In the genomic region with DNA sequence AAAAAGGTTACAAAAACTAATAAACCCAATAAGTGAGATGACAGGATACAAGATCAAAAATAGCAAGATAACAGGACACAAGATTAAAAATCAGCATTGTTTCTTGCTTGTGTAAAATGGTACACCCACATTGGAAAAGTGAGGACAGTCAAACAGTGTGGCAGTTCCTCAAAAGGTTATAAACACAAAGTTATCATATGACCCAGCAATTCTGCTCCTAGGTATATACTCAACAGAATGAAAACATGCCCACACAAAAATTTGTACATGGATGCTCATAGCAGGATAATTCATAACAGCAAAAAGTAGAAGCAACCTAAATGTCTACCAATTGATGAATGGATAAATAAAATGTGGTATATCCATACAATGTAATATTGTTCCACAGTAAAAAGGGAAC, we compare ENCODE assay signal across 21 cellular contexts.
DNase-seq lines count a peak whose midpoint lies in the region; ATAC-seq, FAIRE-seq and TF ChIP-seq lines count a peak whose summit lies in the region.
"Had no signal": no experiment of that assay in that cellular context is flagged by ENCODE, and none has a peak within 500 bp of the region (broad histone marks: within the 10 kb centered on the region; RNA-seq: fewer than 3 reads in every experiment).

No MANE protein-coding gene starts in this region.

- in situ Hi-C loops in GM12878 (cut with MboI), result no loop called here

- H3K79me2 ChIP-seq in GM12878 (ENCODE audit: control insufficient read depth, insufficient read depth, low read length), result no peaks in the 10 kb centered on the region; the same call in 1 of the 2 replicates

- H2AFZ ChIP-seq in GM12878 (ENCODE audit: control insufficient read depth, low read depth, low read length), result no peak overlapping the region
- H2AFZ ChIP-seq: GM23338 had no signal

- peaks cover 11% of the 10 kb centered on the region for H3K9me3 ChIP-seq in GM12878 (replicated peaks; ENCODE audit: control insufficient read depth, insufficient read depth, low read length)
- H3K9me3 ChIP-seq: BE2C, HAP-1 had no signal

- H3K9ac ChIP-seq in GM12878 (ENCODE audit: control insufficient read depth, insufficient read depth, low read length), result no peak overlapping the region
- H3K9ac ChIP-seq: BLaER1 treated with 17β-estradiol and CSF1 and Interleukin-3, amounts not matched to agents 10 nM and 100 nM had no signal

- CTCF ChIA-PET in GM12878 (lab: Yijun Ruan, JAX), result interaction anchor here (1.3 kb wide), 1 partner anchor 17 kb away, joined by 5 read pairs; no protein-coding TSS in a partner anchor

- no peaks in the 10 kb centered on the region for H3K27me3 ChIP-seq in GM12878 (replicated peaks in 1 of 2; ENCODE audit: control insufficient read depth in 2 of 2, insufficient read depth in 2 of 2, low read length in 1 of 2)
- H3K27me3 ChIP-seq: BE2C; BLaER1 treated with 17β-estradiol and CSF1 and Interleukin-3, amounts not matched to agents 10 nM and 100 nM had no signal

- TF ChIP-seq CTCF in GM12878 (IDR thresholded peaks at IDR 0.05 in 2 of 3, conservative IDR thresholded peaks at IDR 0.05 in 1 of 3; ENCODE audit: control insufficient read depth in 2 of 3, extremely low read depth in 1 of 3, insufficient read depth in 1 of 3, low read depth in 3 of 3, low read length in 3 of 3), result no peak

- H3K27ac Mint-ChIP-seq in effector memory CD8-positive, alpha-beta T cell, result no peak overlapping the region
- H3K27ac Mint-ChIP-seq: CD14-positive monocyte; CD4-positive, alpha-beta memory T cell; GM23338 had no signal

- ATAC-seq in GM12878, result no peak
- no peak for ATAC-seq in effector memory CD8-positive, alpha-beta T cell (replicated peaks)
- ATAC-seq in HG02870 (IDR thresholded peaks at IDR 0.05; ENCODE audit: unreplicated experiment), result no peak
- ATAC-seq: A549, GM23338 had no signal

- POLR2A ChIA-PET in GM12878 (lab: Charles Lee), result no interaction called here

- no peak overlapping the region for H3K27ac ChIP-seq in GM12878 (ENCODE audit: control insufficient read depth, insufficient read depth)
- H3K27ac ChIP-seq: A549; BLaER1 treated with 17β-estradiol and CSF1 and Interleukin-3, amounts not matched to agents 10 nM and 100 nM had no signal

- no peak for TF ChIP-seq POLR2A in H54 (IDR thresholded peaks at IDR 0.05; ENCODE audit: low read depth, low read length)
- no peak for TF ChIP-seq POLR2A in GM12878 (IDR thresholded peaks at IDR 0.05; ENCODE audit: low read depth, low read length)

- SMC1A ChIA-PET in GM12878 (lab: Charles Lee; ENCODE audit: uncharacterized antibody, unreplicated experiment), result interaction anchor here (1.0 to 1.1 kb wide), 2 partner anchors 10 to 67 kb away, joined by 3 read pairs; no protein-coding TSS in a partner anchor

- H4K20me1 ChIP-seq in GM12878 (ENCODE audit: control insufficient read depth, insufficient read depth), result no peaks in the 10 kb centered on the region

- 0 out of 2 replicates have a peak, but pooled peaks cover 6% of the 10 kb centered on the region for H3K4me1 ChIP-seq in GM12878 (ENCODE audit: control insufficient read depth, insufficient read depth, low read length)
- H3K4me1 ChIP-seq: A549, BE2C, HAP-1 had no signal

- DNase-seq in CD1c-positive myeloid dendritic cell (ENCODE audit: extremely low spot score), result peak; percentile 17
- DNase-seq in H54 (ENCODE audit: insufficient read length, low spot score), result no peak
- no peak for DNase-seq in GM12878 (ENCODE audit: low read depth, low spot score)
- no peak for DNase-seq in effector memory CD8-positive, alpha-beta T cell
- no peak for DNase-seq in NCI-H1436 (lab: John Stamatoyannopoulos, UW)
- DNase-seq: 8988T; ACHN; AML-193; BE2C; Calu3; CD4-positive, alpha-beta memory T cell; COR-L47; DMS53; DMS79 treated with DMSO at 0.1 percent for 48 hours; GF-D8 had no signal

- FAIRE-seq in H54 (lab: Jason Lieb, UNC), result peak; percentile 43
- FAIRE-seq in GM12878 (lab: Jason Lieb, UNC), result no peak

- H3K9me3 Mint-ChIP-seq in effector memory CD8-positive, alpha-beta T cell, result peaks cover 0 to 2% of the 10 kb centered on the region in 2 donors
- H3K9me3 Mint-ChIP-seq: GM23338 had no signal

- no peaks in the 10 kb centered on the region for H3K27me3 Mint-ChIP-seq in effector memory CD8-positive, alpha-beta T cell
- H3K27me3 Mint-ChIP-seq: CD4-positive, alpha-beta memory T cell had no signal

- TF ChIP-seq RAD21 in GM12878 (IDR thresholded peaks at IDR 0.05; ENCODE audit: insufficient read depth, low read depth, low read length), result no peak

- RAD21 ChIA-PET in GM12878 (lab: Charles Lee; ENCODE audit: unreplicated experiment), result no interaction called here

- no peak overlapping the region for H3K4me2 ChIP-seq in GM12878 (ENCODE audit: control insufficient read depth, insufficient read depth)
- H3K4me2 ChIP-seq: A549; BLaER1 treated with 17β-estradiol and CSF1 and Interleukin-3, amounts not matched to agents 10 nM and 100 nM; GM23338 had no signal

- BruUV-seq in GM12878 (replicated peaks; lab: Mats Ljungman, UMichigan), result no TSS peak

- H3K4me3 Mint-ChIP-seq in effector memory CD8-positive, alpha-beta T cell, result no peak overlapping the region
- H3K4me3 Mint-ChIP-seq: CD14-positive monocyte; CD4-positive, alpha-beta memory T cell; GM23338 had no signal

- TF ChIP-seq EP300 in GM12878 (IDR thresholded peaks at IDR 0.05; ENCODE audit: borderline replicate concordance in 1 of 2, control insufficient read depth in 1 of 2, low read depth in 2 of 2, low read length in 2 of 2), result no peak

- H3K36me3 Mint-ChIP-seq in effector memory CD8-positive, alpha-beta T cell (ENCODE audit: insufficient read depth), result peaks cover 29% of the 10 kb centered on the region

- H3K36me3 ChIP-seq in GM12878 (ENCODE audit: control insufficient read depth in 2 of 2, insufficient read depth in 2 of 2, low read length in 1 of 2), result peaks cover 3 to 31% of the 10 kb centered on the region in 2 experiments
- H3K36me3 ChIP-seq: BE2C, HAP-1 had no signal

- H3K4me3 ChIP-seq in GM12878, result no peak overlapping the region
- H3K4me3 ChIP-seq: A549; BLaER1 treated with 17β-estradiol and CSF1 and Interleukin-3, amounts not matched to agents 10 nM and 100 nM; GM23338; HAP-1 had no signal

- no peaks in the 10 kb centered on the region for H3K4me1 Mint-ChIP-seq in effector memory CD8-positive, alpha-beta T cell (ENCODE audit: low read depth in 2 of 2)
- H3K4me1 Mint-ChIP-seq: GM23338 had no signal

- intact Hi-C loops in GM12878 (cut with micrococcal nuclease; ENCODE audit: unreplicated experiment), result no loop called here

TF ChIP-seq in GM12878, 131 proteins besides CTCF, POLR2A, EP300 and RAD21:
- no peak for TF ChIP-seq NR2C2 (IDR thresholded peaks at IDR 0.05; ENCODE audit: borderline replicate concordance, control insufficient read depth, insufficient read length, low read depth)
- TF ChIP-seq CBX5 (IDR thresholded peaks at IDR 0.05; ENCODE audit: low read depth), result 0 out of 2 replicates have a peak, but pooled peaks have one; percentile 19
